11 cellular contexts compared by ENCODE assay signal in the genomic region with DNA sequence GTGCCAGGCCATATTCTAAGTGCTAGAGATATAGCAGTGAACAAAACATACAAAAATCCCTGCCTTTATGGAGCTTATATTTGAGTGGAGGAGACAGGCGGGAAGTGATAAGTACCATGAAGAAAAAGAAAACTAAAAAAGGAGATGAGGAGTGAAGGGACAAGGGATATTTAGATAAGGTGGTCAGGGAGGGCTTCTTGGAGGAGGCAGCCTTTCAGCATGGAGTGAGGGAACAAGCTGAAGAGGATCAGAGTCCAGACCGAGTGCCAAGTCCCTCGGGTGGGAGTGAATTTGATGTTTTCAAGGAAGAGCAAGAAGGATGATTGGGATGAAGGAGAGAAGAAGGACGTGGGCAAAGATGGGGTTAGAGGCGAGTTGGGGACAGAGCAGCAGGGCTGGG.
"Had no signal": no experiment of that assay in that cellular context is flagged by ENCODE, and none has a peak within 500 bp of the region (broad histone marks: within the 10 kb centered on the region; RNA-seq: fewer than 3 reads in every experiment).

No MANE protein-coding gene starts in this region.

- H3K9me3 Mint-ChIP-seq: naive thymus-derived CD8-positive, alpha-beta T cell had no signal

- H3K36me3 ChIP-seq: colonic mucosa, heart right ventricle, sigmoid colon, stomach, thoracic aorta, transverse colon had no signal

- H3K27ac Mint-ChIP-seq: naive thymus-derived CD8-positive, alpha-beta T cell had no signal

- H3K27me3 ChIP-seq: colonic mucosa, sigmoid colon, transverse colon had no signal

- H3K4me1 ChIP-seq: colonic mucosa, transverse colon had no signal

- H3K4me3 ChIP-seq: colonic mucosa, heart right ventricle, mucosa of descending colon, sigmoid colon, skin epidermis, stomach, thoracic aorta, transverse colon had no signal

- H3K9me3 ChIP-seq: colonic mucosa, mucosa of descending colon, sigmoid colon, stomach, thoracic aorta, transverse colon had no signal

- H3K4me3 Mint-ChIP-seq: naive thymus-derived CD8-positive, alpha-beta T cell had no signal

- H3K27ac ChIP-seq: colonic mucosa, heart right ventricle, sigmoid colon, skin epidermis, stomach, thoracic aorta, transverse colon had no signal

- ATAC-seq: naive thymus-derived CD8-positive, alpha-beta T cell had no signal

- DNase-seq: colonic mucosa; heart right ventricle; kidney glomerular epithelial cell; naive thymus-derived CD8-positive, alpha-beta T cell; sigmoid colon; stimulated activated naive CD4-positive, alpha-beta T cell; stomach; transverse colon had no signal

- H3K36me3 Mint-ChIP-seq: naive thymus-derived CD8-positive, alpha-beta T cell had no signal
